In genomic region chr2:120546077-120546864, GRCh38 we compare ENCODE assay signal across 11 cellular contexts.
DNase-seq lines count a peak whose midpoint lies in the region; TF ChIP-seq lines count a peak whose summit lies in the region.
"Had no signal": no experiment of that assay in that cellular context is flagged by ENCODE, and none has a peak within 500 bp of the region (broad histone marks: within the 10 kb centered on the region; RNA-seq: fewer than 3 reads in every experiment).

No MANE protein-coding gene starts in this region.

- intact Hi-C loops in tibial artery (cut with DNase I; ENCODE audit: low total_unique reads), result loop anchor here (5.0 kb wide), 1 partner anchor 371 kb away; no protein-coding TSS in a partner anchor

- H3K36me3 ChIP-seq in tibial artery (no peaks in the 10 kb centered on the region), Karpas-422 (ENCODE audit: insufficient read depth, low read length) (no peaks in the 10 kb centered on the region)

- H3K4me1 ChIP-seq in tibial artery (peaks cover 0 to 35% (median 32%) of the 10 kb centered on the region in 4 donors), Karpas-422 (ENCODE audit: low read length) (no peaks in the 10 kb centered on the region)

- H3K4me3 ChIP-seq in astrocyte of the spinal cord (ENCODE audit: low read depth, low read length) (no peak overlapping the region), tibial artery (no peak overlapping the region), Karpas-422 (ENCODE audit: low read length) (no peak overlapping the region)

- no peak overlapping the region for H3K27ac Mint-ChIP-seq in osteocyte (ENCODE audit: unreplicated experiment)
- H3K27ac Mint-ChIP-seq: activated naive CD4-positive, alpha-beta T cell treated with anti-CD3 and anti-CD28 coated beads, Interleukin-2, amount 50 U/mL, for 72 hours; T-helper 17 cell had no signal

- H3K4me3 Mint-ChIP-seq in osteocyte (ENCODE audit: unreplicated experiment), result no peak overlapping the region
- H3K4me3 Mint-ChIP-seq: T-helper 17 cell had no signal

- H4K20me1 ChIP-seq in Karpas-422 (ENCODE audit: insufficient read depth, low read depth, low read length), result no peaks in the 10 kb centered on the region

- H3K27me3 ChIP-seq in tibial artery (no peaks in the 10 kb centered on the region), Karpas-422 (ENCODE audit: low read length) (no peaks in the 10 kb centered on the region)

- H3K27ac ChIP-seq in tibial artery (peak overlapping the region; percentile 72 to 77), Karpas-422 (ENCODE audit: low read length) (no peak overlapping the region)

- H3K79me2 ChIP-seq in Karpas-422 (ENCODE audit: low read length), result no peaks in the 10 kb centered on the region

- peak; percentile 13 for DNase-seq in HK-2 (ENCODE audit: unreplicated experiment)
- peak; percentile 79 for DNase-seq in astrocyte of the spinal cord (ENCODE audit: low read depth, low spot score)
- DNase-seq in kidney tubule cell (ENCODE audit: low spot score), result peak; percentile 76
- peak; percentile 86 to 94 for DNase-seq in tibial artery
- DNase-seq in NCI-H1436 treated with DMSO at 0.1 percent for 48 hours (lab: John Stamatoyannopoulos, UW), result no peak
- no peak for DNase-seq in Karpas-422
- DNase-seq in NCI-H146 treated with DMSO at 0.1 percent for 48 hours (lab: John Stamatoyannopoulos, UW; ENCODE audit: unreplicated experiment), result no peak
- DNase-seq in osteocyte (ENCODE audit: extremely low spot score, unreplicated experiment), result no peak
- DNase-seq: NCI-H1436, T-helper 17 cell had no signal

- no peak overlapping the region for H3K4me2 ChIP-seq in Karpas-422 (ENCODE audit: low read depth, low read length, poor library complexity, severe bottlenecking)

- H3K9me3 Mint-ChIP-seq in osteocyte (ENCODE audit: unreplicated experiment), result no peaks in the 10 kb centered on the region
- H3K9me3 Mint-ChIP-seq: activated naive CD4-positive, alpha-beta T cell treated with anti-CD3 and anti-CD28 coated beads, Interleukin-2, amount 50 U/mL, for 72 hours had no signal

- TF ChIP-seq CTCF in astrocyte of the spinal cord (IDR thresholded peaks at IDR 0.05; ENCODE audit: low read depth, low read length) (no peak), tibial artery (IDR thresholded peaks at IDR 0.05) (no peak), osteocyte (IDR thresholded peaks at IDR 0.05) (no peak)

- peaks cover 15% of the 10 kb centered on the region for H3K27me3 Mint-ChIP-seq in osteocyte (ENCODE audit: unreplicated experiment)

- no peaks in the 10 kb centered on the region for H3K9me2 ChIP-seq in Karpas-422 (replicated peaks; ENCODE audit: insufficient read depth, low read length)

- H3K36me3 Mint-ChIP-seq in osteocyte (ENCODE audit: unreplicated experiment), result no peaks in the 10 kb centered on the region
- H3K36me3 Mint-ChIP-seq: activated naive CD4-positive, alpha-beta T cell treated with anti-CD3 and anti-CD28 coated beads, Interleukin-2, amount 50 U/mL, for 72 hours had no signal

- in situ Hi-C loops in astrocyte of the spinal cord (cut with HindIII; ENCODE audit: low sequenced_read_pairs), result no loop called here

- H2AFZ ChIP-seq in Karpas-422 (ENCODE audit: low read length), result no peak overlapping the region

- peaks cover 31% of the 10 kb centered on the region for H3K4me1 Mint-ChIP-seq in osteocyte (ENCODE audit: unreplicated experiment)
- H3K4me1 Mint-ChIP-seq: T-helper 17 cell had no signal

- H3K9ac ChIP-seq in Karpas-422 (ENCODE audit: low read length), result no peak overlapping the region

- H3K9me3 ChIP-seq in tibial artery, result no peaks in the 10 kb centered on the region
- no peaks in the 10 kb centered on the region for H3K9me3 ChIP-seq in Karpas-422 (ENCODE audit: low read length)

Comparison
In these comparisons a context has a peak if more than half of its experiments do, and no peak if none do; other contexts are left out.
1. DNase-seq: peak in HK-2 (single experiment), astrocyte of the spinal cord (single experiment), kidney tubule cell (single experiment) and tibial artery (2 of 2); none in NCI-H1436 treated with DMSO at 0.1 percent for 48 hours (single experiment), Karpas-422 (single experiment), NCI-H146 treated with DMSO at 0.1 percent for 48 hours (single experiment) and osteocyte (single experiment).